Comparison of ENCODE assay signal across 17 cellular contexts in genomic region chr5:115850771-115851416, GRCh38. TPM values are rescaled to one million over a fixed set of nuclear protein-coding genes. Genes with fewer than 3 reads are reported as not detected.
A peak's percentile ranks its signal among the peaks of the same experiment; 100 is the strongest.
DNase-seq lines count a peak whose midpoint lies in the region; FAIRE-seq and TF ChIP-seq lines count a peak whose summit lies in the region.
"Had no signal": no experiment of that assay in that cellular context is flagged by ENCODE, and none has a peak within 500 bp of the region (broad histone marks: within the 10 kb centered on the region; RNA-seq: fewer than 3 reads in every experiment).

No MANE protein-coding gene starts in this region.

- H3F3A ChIP-seq in GM23248 (ENCODE audit: insufficient read depth) = peaks cover 11% of the 10 kb centered on the region; the same call in 1 of the 2 replicates

- no peak for TF ChIP-seq CTCF in astrocyte (IDR thresholded peaks at IDR 0.05; ENCODE audit: insufficient read depth, low read depth, low read length)
- TF ChIP-seq CTCF in hepatocyte (IDR thresholded peaks at IDR 0.05; ENCODE audit: poor library complexity) = no peak
- TF ChIP-seq CTCF in sigmoid colon (IDR thresholded peaks at IDR 0.05) = no peak
- no peak for TF ChIP-seq CTCF in A673 (conservative IDR thresholded peaks at IDR 0.05; ENCODE audit: low read depth, low read length)

- no peak for TF ChIP-seq POLR2A in sigmoid colon (IDR thresholded peaks at IDR 0.05)

- H3K4me1 ChIP-seq in GM23248 (ENCODE audit: insufficient read depth) (peaks cover 16% of the 10 kb centered on the region), astrocyte (ENCODE audit: insufficient read depth, low read length) (no peaks in the 10 kb centered on the region), hepatocyte (ENCODE audit: insufficient read depth) (peaks cover 3% of the 10 kb centered on the region), sigmoid colon (peaks cover 0 to 39% (median 17%) of the 10 kb centered on the region in 4 donors), A673 (ENCODE audit: insufficient read depth, low read length, poor library complexity, severe bottlenecking) (no peaks in the 10 kb centered on the region), small intestine (ENCODE audit: control insufficient read depth in 2 of 2, insufficient read depth in 1 of 2, low read depth in 1 of 2, low read length in 1 of 2) (peaks cover 3 to 4% of the 10 kb centered on the region in 2 donors)

- H3K36me3 Mint-ChIP-seq in astrocyte (ENCODE audit: low read depth, unreplicated experiment) = peaks cover 8% of the 10 kb centered on the region

- in situ Hi-C loops in GM23248 (cut with MboI) = no loop called here

- H3K27ac ChIP-seq in GM23248 (peak overlapping the region; percentile 36), astrocyte (ENCODE audit: low read depth, low read length) (no peak overlapping the region), hepatocyte (peak overlapping the region; percentile 4), sigmoid colon (peak overlapping the region in 3 of 4 donors; percentile 38 to 59 (median 49)), A673 (ENCODE audit: low read depth, low read length, poor library complexity, severe bottlenecking) (no peak overlapping the region), small intestine (ENCODE audit: low read depth in 1 of 2, low read length in 1 of 2) (no peak overlapping the region)
- H3K27ac ChIP-seq: KMS-11 had no signal

- intact Hi-C loops in sigmoid colon (cut with DNase I) (no loop called here), A673 (cut with micrococcal nuclease; ENCODE audit: unreplicated experiment) (no loop called here)

- FAIRE-seq in astrocyte (lab: Jason Lieb, UNC) (no peak), small intestine (lab: Jason Lieb, UNC) (no peak)
- FAIRE-seq: TTC549 had no signal

- H3K27me3 ChIP-seq in GM23248 (replicated peaks; ENCODE audit: insufficient read depth) (no peaks in the 10 kb centered on the region), astrocyte (ENCODE audit: insufficient read depth, low read length) (no peaks in the 10 kb centered on the region), hepatocyte (no peaks in the 10 kb centered on the region), sigmoid colon (no peaks in the 10 kb centered on the region), A673 (replicated peaks; ENCODE audit: insufficient read depth, low read depth, low read length, poor library complexity) (no peaks in the 10 kb centered on the region), small intestine (ENCODE audit: control insufficient read depth in 2 of 2, insufficient read depth in 2 of 2, low read length in 2 of 2) (no peaks in the 10 kb centered on the region)

- no peaks in the 10 kb centered on the region for H3K36me3 ChIP-seq in GM23248 (ENCODE audit: low read depth)
- H3K36me3 ChIP-seq in astrocyte (ENCODE audit: insufficient read depth, low read length) = no peaks in the 10 kb centered on the region
- H3K36me3 ChIP-seq in hepatocyte (replicated peaks; ENCODE audit: insufficient read depth, low read depth) = no peaks in the 10 kb centered on the region
- no peaks in the 10 kb centered on the region for H3K36me3 ChIP-seq in sigmoid colon
- H3K36me3 ChIP-seq in A673 (ENCODE audit: insufficient read depth, low read length, poor library complexity, severe bottlenecking) = no peaks in the 10 kb centered on the region
- H3K36me3 ChIP-seq in small intestine (ENCODE audit: control insufficient read depth in 2 of 2, insufficient read depth in 2 of 2, low read length in 2 of 2) = no peaks in the 10 kb centered on the region

- H2AFZ ChIP-seq in GM23248 (no peak overlapping the region), astrocyte (ENCODE audit: low read depth, low read length) (no peak overlapping the region), hepatocyte (no peak overlapping the region)

- H4K20me1 ChIP-seq in GM23248 (ENCODE audit: insufficient read depth) (peaks cover 4% of the 10 kb centered on the region; the same call in 1 of the 2 replicates), astrocyte (ENCODE audit: insufficient read depth, low read length) (peaks cover 60% of the 10 kb centered on the region), hepatocyte (ENCODE audit: insufficient read depth, poor library complexity, severe bottlenecking) (peaks cover 29% of the 10 kb centered on the region)

- no TSS peak for BruUV-seq in A673 (replicated peaks; lab: Mats Ljungman, UMichigan)

- POLR2A ChIA-PET in A673 (lab: Charles Lee; ENCODE audit: low non-redundant PET) = no interaction called here

- CTCF ChIA-PET in A673 (lab: Charles Lee) = no interaction called here

- peak overlapping the region; percentile 18; the same call in 1 of the 2 replicates for H3K4me3 ChIP-seq in GM23248
- H3K4me3 ChIP-seq in astrocyte (ENCODE audit: insufficient read depth, low read depth, low read length) = no peak overlapping the region
- no peak overlapping the region for H3K4me3 ChIP-seq in hepatocyte
- H3K4me3 ChIP-seq in sigmoid colon = peak overlapping the region in 2 of 4 donors; percentile 4 to 9
- H3K4me3 ChIP-seq in A673 (ENCODE audit: low read depth, low read length, poor library complexity, severe bottlenecking) = no peak overlapping the region
- H3K4me3 ChIP-seq in small intestine (ENCODE audit: low read depth in 1 of 2, low read length in 2 of 2) = no peak overlapping the region
- H3K4me3 ChIP-seq: mucosa of descending colon had no signal

- peaks cover 10% of the 10 kb centered on the region for H3K4me1 Mint-ChIP-seq in astrocyte (ENCODE audit: low read depth, unreplicated experiment)

- WGBS in GM23248 (ENCODE audit: low coverage in 1 of 2, low lambda C conversion rate in 2 of 2, missing lambda C conversion rate in 2 of 2), 2 experiments = 39 to 44% methylated on average over 3 of the region's 3 CpGs
- WGBS in hepatocyte (ENCODE audit: low lambda C conversion rate, missing lambda C conversion rate) = 56% methylated on average over 3 of the region's 3 CpGs
- WGBS in sigmoid colon, 2 donors = 70 to 76% methylated on average over 3 of the region's 3 CpGs
- 50 to 62% (median 55%) methylated on average over 3 of the region's 3 CpGs for WGBS in small intestine, 3 donors

- H3K9me3 Mint-ChIP-seq in astrocyte (ENCODE audit: unreplicated experiment) = no peaks in the 10 kb centered on the region
- H3K9me3 Mint-ChIP-seq: effector memory CD8-positive, alpha-beta T cell had no signal

- H3K27ac Mint-ChIP-seq in astrocyte (ENCODE audit: unreplicated experiment) = no peak overlapping the region
- H3K27ac Mint-ChIP-seq: CD8-positive, alpha-beta T cell; effector memory CD8-positive, alpha-beta T cell had no signal

- DNase-seq in GM23248 = peak; percentile 67
- DNase-seq in astrocyte (ENCODE audit: low read depth) = peak; percentile 64
- DNase-seq in hepatocyte (ENCODE audit: low spot score) = no peak
- no peak for DNase-seq in sigmoid colon
- no peak for DNase-seq in A673 (ENCODE audit: low spot score)
- DNase-seq in activated CD4-positive, alpha-beta T cell treated with anti-CD3 and anti-CD28 coated beads, Interleukin-2, amount 50 U/mL, for 4 hours = no peak
- DNase-seq in small intestine = no peak
- no peak for DNase-seq in NCI-H2107 treated with DMSO at 0.1 percent for 48 hours (lab: John Stamatoyannopoulos, UW; ENCODE audit: unreplicated experiment)
- DNase-seq: CD8-positive, alpha-beta T cell; effector memory CD8-positive, alpha-beta T cell; mucosa of descending colon; NCI-H187; NCI-H774; SIG-M5; substantia nigra had no signal

- no peak overlapping the region for H3K4me3 Mint-ChIP-seq in astrocyte (ENCODE audit: unreplicated experiment)
- H3K4me3 Mint-ChIP-seq: CD8-positive, alpha-beta T cell; effector memory CD8-positive, alpha-beta T cell had no signal

- H3K9ac ChIP-seq in GM23248 = 0 out of 2 replicates have a peak overlapping the region, but pooled peaks have one; percentile 4
- no peak overlapping the region for H3K9ac ChIP-seq in astrocyte (ENCODE audit: low read length)
- H3K9ac ChIP-seq: KMS-11 had no signal

- no peaks in the 10 kb centered on the region for H3K9me2 ChIP-seq in GM23248 (ENCODE audit: insufficient read depth)
- H3K9me2 ChIP-seq in hepatocyte (replicated peaks; ENCODE audit: insufficient read depth) = no peaks in the 10 kb centered on the region

- H3K79me2 ChIP-seq in GM23248 (ENCODE audit: insufficient read depth) (peaks cover 100% of the 10 kb centered on the region), astrocyte (ENCODE audit: insufficient read depth, low read length) (peaks cover 100% of the 10 kb centered on the region), hepatocyte (peaks cover 97% of the 10 kb centered on the region)

- TF ChIP-seq EP300 in sigmoid colon (IDR thresholded peaks at IDR 0.05) = no peak

- H3K9me3 ChIP-seq in GM23248 (ENCODE audit: low read depth) (no peaks in the 10 kb centered on the region), astrocyte (ENCODE audit: insufficient read depth, low read depth, low read length) (no peaks in the 10 kb centered on the region), hepatocyte (ENCODE audit: low read depth) (no peaks in the 10 kb centered on the region), sigmoid colon (no peaks in the 10 kb centered on the region), A673 (ENCODE audit: low read depth, low read length, poor library complexity, severe bottlenecking) (no peaks in the 10 kb centered on the region), small intestine (ENCODE audit: control insufficient read depth, low read depth) (no peaks in the 10 kb centered on the region)
- H3K9me3 ChIP-seq: mucosa of descending colon had no signal

- H3K27me3 Mint-ChIP-seq in astrocyte (ENCODE audit: low read depth, unreplicated experiment) = no peaks in the 10 kb centered on the region
- H3K27me3 Mint-ChIP-seq: effector memory CD8-positive, alpha-beta T cell had no signal

- H3K4me2 ChIP-seq in GM23248 (ENCODE audit: unreplicated experiment) (peak overlapping the region; percentile 48), astrocyte (ENCODE audit: low read length) (peak overlapping the region; percentile 10), hepatocyte (peak overlapping the region; percentile 39)
- H3K4me2 ChIP-seq: KMS-11 had no signal

RNA-seq across cellular contexts. Expression of gene AP3S1, which starts 9.2 kb away (rescaled TPM):
- total RNA-seq in GM23248 (2014; rRNA removed; shearing (Covaris generic)) = 430 and 550 TPM in 2 replicates
- polyA plus RNA-seq in GM23248 (2016; fragmentation: Nextera tagmentation; extraction: Ambion mirVana) (300 and 303 TPM in 2 replicates), hepatocyte (130 and 148 TPM in 2 replicates), sigmoid colon (100 to 1,000 TPM in 2 of 3 donors, 10 to 100 TPM in 1; 59.7 to 203 (median 190) TPM), small intestine (100 to 1,000 TPM in 2 of 3 donors, 10 to 100 TPM in 1; 62.7 to 135 (median 118) TPM)
- total RNA-seq in astrocyte (108 and 110 TPM in 2 replicates), hepatocyte (122 and 362 TPM in 2 replicates), sigmoid colon (100 to 1,000 TPM in 3 of 4 donors, 10 to 100 TPM in 1; 87.8 to 229 (median 119) TPM), A673 (2021) (66.9 and 71.8 TPM in 2 replicates)

RNA-seq across cellular contexts. Expression of gene ATG12, which starts 9.5 kb away (rescaled TPM):
- total RNA-seq in GM23248 (2014; rRNA removed; shearing (Covaris generic)) = 57.2 and 70.2 TPM in 2 replicates
- polyA plus RNA-seq in GM23248 (2016; fragmentation: Nextera tagmentation; extraction: Ambion mirVana) (121 and 126 TPM in 2 replicates), hepatocyte (65.3 and 66.0 TPM in 2 replicates), sigmoid colon (10 to 100 TPM; 29.5 to 46.0 (median 34.2) TPM), small intestine (10 to 100 TPM; 28.6 to 30.9 (median 29.5) TPM)
- total RNA-seq in astrocyte (58.3 and 66.3 TPM in 2 replicates), hepatocyte (48.3 and 85.7 TPM in 2 replicates), sigmoid colon (10 to 100 TPM; 35.3 to 82.5 (median 56.0) TPM), A673 (2021) (55.8 and 59.6 TPM in 2 replicates)

RNA-seq across cellular contexts. Expression of gene CDO1, which starts 34.4 kb away (rescaled TPM):
- 0.89 and 4.3 TPM in 2 replicates for total RNA-seq in GM23248 (2014; rRNA removed; shearing (Covaris generic))
- polyA plus RNA-seq in GM23248 (2016; fragmentation: Nextera tagmentation; extraction: Ambion mirVana) (2.1 and 2.2 TPM in 2 replicates), hepatocyte (8.4 and 17.5 TPM in 2 replicates), sigmoid colon (1 to 10 TPM in 2 of 3 donors, not detected in 1; 5.4 to 6.3 TPM), small intestine (1 to 10 TPM; 1.1 to 5.9 (median 1.3) TPM)
- total RNA-seq in astrocyte (3.9 and 6.1 TPM in 2 replicates), hepatocyte (29.5 and 29.8 TPM in 2 replicates), sigmoid colon (10 to 100 TPM; 16.8 to 21.4 (median 20.0) TPM), A673 (2021) (1.5 and 3.2 TPM in 2 replicates)
- total RNA-seq: CD8-positive, alpha-beta T cell had no signal

Comparison
In these comparisons a context has a peak if more than half of its experiments do, and no peak if none do; other contexts are left out.
1. DNase-seq: peak in GM23248 (single experiment) and astrocyte (single experiment); none in hepatocyte (single experiment), sigmoid colon (single experiment), A673 (single experiment), activated CD4-positive, alpha-beta T cell treated with anti-CD3 and anti-CD28 coated beads, Interleukin-2, amount 50 U/mL, for 4 hours (0 of 2), small intestine (single experiment) and NCI-H2107 treated with DMSO at 0.1 percent for 48 hours (single experiment).
2. H3K27ac ChIP-seq: peak in GM23248 (single experiment), hepatocyte (single experiment) and sigmoid colon (3 of 4); none in astrocyte (single experiment), A673 (single experiment) and small intestine (0 of 2).
3. Peak in every context shown above with its lines, with median percentiles within 50 percentile points of each other: H3K4me2 ChIP-seq.